17 cellular contexts compared by ENCODE assay signal in the genomic region with DNA sequence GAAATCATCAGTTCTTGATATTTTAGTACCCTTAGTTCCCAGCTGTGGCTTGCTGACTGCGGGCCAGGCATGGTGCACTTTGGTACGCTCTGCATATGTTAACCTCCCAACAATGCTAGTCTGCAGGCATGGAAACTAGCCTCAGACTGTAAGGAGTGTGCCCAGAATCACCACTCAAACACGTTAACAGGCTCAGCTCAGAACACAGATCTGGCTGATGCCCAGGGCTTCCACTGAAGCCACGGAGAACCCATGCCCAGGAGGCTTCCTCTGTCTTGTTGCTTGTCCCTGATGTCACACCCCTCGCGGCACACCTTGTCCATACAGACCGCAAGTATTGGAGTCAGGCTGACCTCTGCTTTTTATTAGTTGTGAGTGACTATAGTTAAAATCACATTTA.
DNase-seq lines count a peak whose midpoint lies in the region; ATAC-seq, FAIRE-seq and TF ChIP-seq lines count a peak whose summit lies in the region.
"Had no signal": no experiment of that assay in that cellular context is flagged by ENCODE, and none has a peak within 500 bp of the region (broad histone marks: within the 10 kb centered on the region; RNA-seq: fewer than 3 reads in every experiment).

No MANE protein-coding gene starts in this region.

- no peak overlapping the region for H3K4ac ChIP-seq in trophoblast cell (ENCODE audit: low read depth, low read length)
- H3K4ac ChIP-seq in mesenchymal stem cell (ENCODE audit: low read depth in 1 of 2, low read length in 2 of 2), result no peak overlapping the region

- no peak overlapping the region for H2AK5ac ChIP-seq in trophoblast cell (ENCODE audit: low read length)
- H2AK5ac ChIP-seq in mesenchymal stem cell (ENCODE audit: low read length, severe bottlenecking), result no peak overlapping the region

- no peak overlapping the region for H2AFZ ChIP-seq in astrocyte (ENCODE audit: low read depth, low read length)
- H2AFZ ChIP-seq in trophoblast cell (ENCODE audit: insufficient read depth, low read length, poor library complexity), result no peak overlapping the region
- no peak overlapping the region for H2AFZ ChIP-seq in mesenchymal stem cell (ENCODE audit: low read depth, low read length)

- H2BK120ac ChIP-seq in trophoblast cell (ENCODE audit: insufficient read depth, low read length, poor library complexity), result no peak overlapping the region
- no peak overlapping the region for H2BK120ac ChIP-seq in mesenchymal stem cell (ENCODE audit: low read depth, low read length)

- no peaks in the 10 kb centered on the region for H3K79me1 ChIP-seq in trophoblast cell (ENCODE audit: low read length)
- H3K79me1 ChIP-seq in mesenchymal stem cell (replicated peaks; ENCODE audit: low read length, poor library complexity, severe bottlenecking), result peaks cover 14% of the 10 kb centered on the region

- H3K36me3 ChIP-seq in astrocyte (ENCODE audit: insufficient read depth, low read length), result peaks cover 57% of the 10 kb centered on the region
- peaks cover 28 to 42% of the 10 kb centered on the region in 2 experiments for H3K36me3 ChIP-seq in trophoblast cell (ENCODE audit: control insufficient read depth in 1 of 2, insufficient read depth in 2 of 2, low read length in 2 of 2)
- H3K36me3 ChIP-seq in mesenchymal stem cell (ENCODE audit: control insufficient read depth in 1 of 2, insufficient read depth in 2 of 2, low read depth in 1 of 2, low read length in 2 of 2), result peaks cover 29 to 87% of the 10 kb centered on the region in 2 experiments

- H4K91ac ChIP-seq in trophoblast cell (ENCODE audit: low read depth, low read length) (no peak overlapping the region), mesenchymal stem cell (ENCODE audit: low read length) (no peak overlapping the region)

- H3K4me3 Mint-ChIP-seq in astrocyte (ENCODE audit: unreplicated experiment), result no peak overlapping the region
- H3K4me3 Mint-ChIP-seq: CD14-positive monocyte; CD4-positive, alpha-beta memory T cell; H9 had no signal

- no peak overlapping the region for H4K12ac ChIP-seq in trophoblast cell (ENCODE audit: low read depth, low read length)

- no peak for TF ChIP-seq CTCF in astrocyte (IDR thresholded peaks at IDR 0.05; ENCODE audit: insufficient read depth, low read depth, low read length)

- no peak overlapping the region for H4K8ac ChIP-seq in trophoblast cell (ENCODE audit: low read depth, low read length)
- no peak overlapping the region for H4K8ac ChIP-seq in mesenchymal stem cell (ENCODE audit: low read length)

- DNase-seq in Right ventricle myocardium inferior (ENCODE audit: missing footprints), result no peak
- DNase-seq in cardiac septum (ENCODE audit: low spot score), result no peak
- DNase-seq in astrocyte (ENCODE audit: low read depth), result no peak
- no peak for DNase-seq in left cardiac atrium
- no peak for DNase-seq in trophoblast cell
- no peak for DNase-seq in NCI-H146 treated with DMSO at 0.1 percent for 48 hours (lab: John Stamatoyannopoulos, UW; ENCODE audit: unreplicated experiment)
- DNase-seq in mesenchymal stem cell, result no peak
- DNase-seq: 8988T; CD4-positive, alpha-beta memory T cell; DMS79 treated with DMSO at 0.1 percent for 48 hours; H9 had no signal

- H2BK15ac ChIP-seq in mesenchymal stem cell (ENCODE audit: low read depth, poor library complexity, severe bottlenecking), result no peak overlapping the region

- peak overlapping the region; percentile 64 for H3K27ac Mint-ChIP-seq in astrocyte (ENCODE audit: unreplicated experiment)
- H3K27ac Mint-ChIP-seq: CD14-positive monocyte; CD4-positive, alpha-beta memory T cell had no signal

- ATAC-seq in Right ventricle myocardium inferior, result peak; percentile 88
- ATAC-seq in left cardiac atrium, result peak; percentile 15 to 82
- ATAC-seq in HG02678 (IDR thresholded peaks at IDR 0.05; ENCODE audit: unreplicated experiment), result no peak
- ATAC-seq: GM12878 had no signal

- H3K4me2 ChIP-seq in astrocyte (ENCODE audit: low read length), result no peak overlapping the region
- no peak overlapping the region for H3K4me2 ChIP-seq in trophoblast cell (ENCODE audit: low read length)
- H3K4me2 ChIP-seq in mesenchymal stem cell (ENCODE audit: low read length, poor library complexity, severe bottlenecking), result no peak overlapping the region
- H3K4me2 ChIP-seq: BLaER1 had no signal

- H3K4me3 ChIP-seq in astrocyte (ENCODE audit: insufficient read depth, low read depth, low read length) (no peak overlapping the region), trophoblast cell (ENCODE audit: low read depth, low read length) (no peak overlapping the region), mesenchymal stem cell (ENCODE audit: insufficient read depth in 1 of 2, low read depth in 1 of 2, low read length in 2 of 2) (no peak overlapping the region)
- H3K4me3 ChIP-seq: BLaER1, GM12878 had no signal

- H3K27me3 ChIP-seq in astrocyte (ENCODE audit: insufficient read depth, low read length), result no peaks in the 10 kb centered on the region
- H3K27me3 ChIP-seq in trophoblast cell (ENCODE audit: insufficient read depth, low read length), result no peaks in the 10 kb centered on the region
- H3K27me3 ChIP-seq in mesenchymal stem cell (ENCODE audit: control insufficient read depth in 1 of 2, insufficient read depth in 1 of 2, low read length in 2 of 2), result no peaks in the 10 kb centered on the region
- H3K27me3 ChIP-seq: BLaER1 had no signal

- H3K23ac ChIP-seq in trophoblast cell (ENCODE audit: low read length) (no peak overlapping the region), mesenchymal stem cell (ENCODE audit: low read length in 2 of 2) (no peak overlapping the region)

- H2BK12ac ChIP-seq in trophoblast cell (ENCODE audit: low read length) (no peak overlapping the region), mesenchymal stem cell (ENCODE audit: low read length in 2 of 2) (no peak overlapping the region)

- peaks cover 39% of the 10 kb centered on the region for H4K20me1 ChIP-seq in astrocyte (ENCODE audit: insufficient read depth, low read length)

- H3K4me1 ChIP-seq in astrocyte (ENCODE audit: insufficient read depth, low read length) (peaks cover 30% of the 10 kb centered on the region), trophoblast cell (ENCODE audit: control insufficient read depth in 1 of 2, insufficient read depth in 2 of 2, low read length in 2 of 2) (peaks cover 0 to under 1% of the 10 kb centered on the region in 2 experiments), mesenchymal stem cell (ENCODE audit: control insufficient read depth, insufficient read depth, low read depth, low read length) (peaks cover 10% of the 10 kb centered on the region)
- H3K4me1 ChIP-seq: BLaER1 had no signal

- H3K9ac ChIP-seq in astrocyte (ENCODE audit: low read length) (no peak overlapping the region), trophoblast cell (ENCODE audit: low read length) (peak overlapping the region; percentile 19), mesenchymal stem cell (ENCODE audit: low read length) (no peak overlapping the region)
- H3K9ac ChIP-seq: BLaER1 had no signal

- no peak overlapping the region for H3K27ac ChIP-seq in astrocyte (ENCODE audit: low read depth, low read length)
- no peak overlapping the region for H3K27ac ChIP-seq in trophoblast cell (ENCODE audit: low read depth, low read length)
- H3K27ac ChIP-seq in mesenchymal stem cell (ENCODE audit: low read length, poor library complexity, severe bottlenecking), result no peak overlapping the region
- H3K27ac ChIP-seq: BLaER1 had no signal

- WGBS in trophoblast cell (ENCODE audit: extremely low coverage, insufficient coverage, insufficient read length), result no CpG with 5 or more reads among the region's 7 CpGs
- 98% methylated on average over 4 of the region's 7 CpGs for WGBS in mesenchymal stem cell

- peaks cover 21% of the 10 kb centered on the region for H3K4me1 Mint-ChIP-seq in astrocyte (ENCODE audit: low read depth, unreplicated experiment)
- H3K4me1 Mint-ChIP-seq: CD14-positive monocyte; CD4-positive, alpha-beta memory T cell; H9 had no signal

- H3K79me2 ChIP-seq in astrocyte (ENCODE audit: insufficient read depth, low read length), result peaks cover 20% of the 10 kb centered on the region
- no peaks in the 10 kb centered on the region for H3K79me2 ChIP-seq in trophoblast cell (ENCODE audit: control insufficient read depth, insufficient read depth, low read length, poor library complexity)

- H3K14ac ChIP-seq in trophoblast cell (ENCODE audit: low read length) (no peak overlapping the region), mesenchymal stem cell (ENCODE audit: low read length in 2 of 2) (no peak overlapping the region)

- FAIRE-seq in astrocyte (lab: Jason Lieb, UNC), result no peak
- FAIRE-seq: GM12878, GM19239, H1 had no signal

- H3K18ac ChIP-seq in trophoblast cell (ENCODE audit: low read length), result no peak overlapping the region
- H3K18ac ChIP-seq in mesenchymal stem cell (ENCODE audit: low read depth in 1 of 2, low read length in 2 of 2), result no peak overlapping the region

- intact Hi-C loops in Right ventricle myocardium inferior (cut with DNase I) (no loop called here), cardiac septum (cut with DNase I) (no loop called here), left cardiac atrium (cut with DNase I) (no loop called here)

- H3K9me3 Mint-ChIP-seq in astrocyte (ENCODE audit: unreplicated experiment), result no peaks in the 10 kb centered on the region
- H3K9me3 Mint-ChIP-seq: H9 had no signal

- no peaks in the 10 kb centered on the region for H3K27me3 Mint-ChIP-seq in astrocyte (ENCODE audit: low read depth, unreplicated experiment)

- H3K36me3 Mint-ChIP-seq in astrocyte (ENCODE audit: low read depth, unreplicated experiment), result peaks cover 39% of the 10 kb centered on the region
- H3K36me3 Mint-ChIP-seq: CD4-positive, alpha-beta memory T cell had no signal

- H3K9me3 ChIP-seq in astrocyte (ENCODE audit: insufficient read depth, low read depth, low read length) (no peaks in the 10 kb centered on the region), trophoblast cell (ENCODE audit: insufficient read depth, low read depth, low read length) (peaks cover 3% of the 10 kb centered on the region), mesenchymal stem cell (ENCODE audit: control insufficient read depth, low read length) (no peaks in the 10 kb centered on the region)

- no peak overlapping the region for H2BK5ac ChIP-seq in trophoblast cell (ENCODE audit: low read depth, low read length, poor library complexity)
- H2BK5ac ChIP-seq in mesenchymal stem cell (ENCODE audit: low read depth, low read length, poor library complexity, severe bottlenecking), result no peak overlapping the region
